23 cellular contexts compared by ENCODE assay signal in genomic region chr7:2840458-2840857, GRCh38.
"Had no signal": no experiment of that assay in that cellular context is flagged by ENCODE, and none has a peak within 500 bp of the region (broad histone marks: within the 10 kb centered on the region; RNA-seq: fewer than 3 reads in every experiment).

No MANE protein-coding gene starts in this region.

- H3K27ac Mint-ChIP-seq: activated CD4-positive, alpha-beta memory T cell treated with anti-CD3 and anti-CD28 coated beads for 36 hours had no signal

- H3K27ac ChIP-seq: dorsolateral prefrontal cortex, epithelial cell of prostate, neural progenitor cell, prostate gland, skin epidermis, testis, upper lobe of right lung, WERI-Rb-1 had no signal

- H3K27me3 Mint-ChIP-seq: activated CD4-positive, alpha-beta memory T cell treated with anti-CD3 and anti-CD28 coated beads for 36 hours; activated naive CD8-positive, alpha-beta T cell treated with anti-CD3 and anti-CD28 coated beads for 36 hours had no signal

- H3K9me3 Mint-ChIP-seq: activated CD4-positive, alpha-beta memory T cell treated with anti-CD3 and anti-CD28 coated beads for 36 hours; activated naive CD8-positive, alpha-beta T cell treated with anti-CD3 and anti-CD28 coated beads for 36 hours had no signal

- H3K9me3 ChIP-seq: prostate gland, stomach, testis, upper lobe of right lung had no signal

- DNase-seq: activated CD4-positive, alpha-beta memory T cell treated with anti-CD3 and anti-CD28 coated beads for 36 hours; activated CD4-positive, alpha-beta T cell treated with anti-CD3 and anti-CD28 coated beads for 4 hours; activated naive CD4-positive, alpha-beta T cell; activated naive CD8-positive, alpha-beta T cell treated with anti-CD3 and anti-CD28 coated beads for 36 hours; activated T-cell treated with anti-CD3 and anti-CD28 coated beads for 4 hours; amniotic stem cell; dorsolateral prefrontal cortex; foreskin fibroblast; hippocampal formation; islet precursor cell; midbrain; right cardiac atrium; stomach; T-helper 2 cell; testis; upper lobe of right lung; WERI-Rb-1 had no signal

- H3K4me3 Mint-ChIP-seq: activated CD4-positive, alpha-beta memory T cell treated with anti-CD3 and anti-CD28 coated beads for 36 hours; activated naive CD8-positive, alpha-beta T cell treated with anti-CD3 and anti-CD28 coated beads for 36 hours had no signal

- H3K27me3 ChIP-seq: cardiac muscle cell, dorsolateral prefrontal cortex, neural progenitor cell, stomach, testis, upper lobe of right lung had no signal

- H3K36me3 ChIP-seq: cardiac muscle cell, neural progenitor cell, prostate gland had no signal

- H3K4me3 ChIP-seq: cardiac muscle cell, neural progenitor cell, prostate gland, skin epidermis, stomach, testis, upper lobe of right lung had no signal

- ATAC-seq: left lobe of liver, right cardiac atrium, upper lobe of right lung had no signal
